In the genomic region with DNA sequence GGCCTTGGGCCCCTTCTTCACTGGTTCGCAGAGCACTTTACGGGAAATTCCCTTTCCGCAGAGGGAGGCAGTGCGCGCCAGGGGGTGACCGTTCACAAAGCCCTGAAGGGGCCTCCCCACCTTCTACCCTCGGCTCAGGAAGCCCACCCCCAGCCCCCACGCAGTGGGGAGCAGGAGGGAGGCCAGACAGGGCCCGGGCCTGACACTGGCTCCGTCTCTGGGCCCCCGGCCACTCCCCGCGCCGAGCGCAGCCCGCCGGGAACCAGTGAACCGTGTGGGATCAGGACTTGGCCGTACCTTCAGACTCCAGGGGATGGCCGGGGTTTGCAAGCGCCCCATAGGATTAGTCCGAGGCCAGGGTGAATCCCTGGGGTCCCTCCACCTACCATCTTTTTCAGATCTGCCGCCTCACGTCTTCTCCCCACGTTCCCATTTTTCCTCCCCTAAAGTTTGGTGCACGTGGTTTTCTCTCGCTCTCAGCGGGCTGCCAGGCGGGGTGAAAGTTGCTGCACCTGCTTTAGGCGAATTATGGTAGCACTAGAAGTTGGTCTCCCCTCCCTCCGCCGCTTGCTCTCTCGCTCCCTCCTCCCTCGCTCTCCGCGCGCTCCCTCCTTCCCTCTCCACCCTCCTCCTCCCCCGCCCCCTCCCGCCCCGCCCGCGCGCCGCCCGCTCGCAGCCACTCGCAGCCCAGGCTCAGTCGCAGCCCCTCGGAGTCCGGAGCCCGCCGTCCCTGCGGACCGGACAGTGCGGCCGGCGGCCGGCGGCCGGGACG, we compare ENCODE assay signal across 8 cellular contexts. TPM values are rescaled to one million over a fixed set of nuclear protein-coding genes. Genes with fewer than 3 reads are reported as not detected.
A peak's percentile ranks its signal among the peaks of the same experiment; 100 is the strongest.
DNase-seq lines count a peak whose midpoint lies in the region; ATAC-seq lines count a peak whose summit lies in the region.

A gene with protein sequence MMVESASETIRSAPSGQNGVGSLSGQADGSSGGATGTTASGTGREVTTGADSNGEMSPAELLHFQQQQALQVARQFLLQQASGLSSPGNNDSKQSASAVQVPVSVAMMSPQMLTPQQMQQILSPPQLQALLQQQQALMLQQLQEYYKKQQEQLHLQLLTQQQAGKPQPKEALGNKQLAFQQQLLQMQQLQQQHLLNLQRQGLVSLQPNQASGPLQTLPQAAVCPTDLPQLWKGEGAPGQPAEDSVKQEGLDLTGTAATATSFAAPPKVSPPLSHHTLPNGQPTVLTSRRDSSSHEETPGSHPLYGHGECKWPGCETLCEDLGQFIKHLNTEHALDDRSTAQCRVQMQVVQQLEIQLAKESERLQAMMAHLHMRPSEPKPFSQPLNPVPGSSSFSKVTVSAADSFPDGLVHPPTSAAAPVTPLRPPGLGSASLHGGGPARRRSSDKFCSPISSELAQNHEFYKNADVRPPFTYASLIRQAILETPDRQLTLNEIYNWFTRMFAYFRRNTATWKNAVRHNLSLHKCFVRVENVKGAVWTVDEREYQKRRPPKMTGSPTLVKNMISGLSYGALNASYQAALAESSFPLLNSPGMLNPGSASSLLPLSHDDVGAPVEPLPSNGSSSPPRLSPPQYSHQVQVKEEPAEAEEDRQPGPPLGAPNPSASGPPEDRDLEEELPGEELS (plus strand): TSS at position 679 of the 772 bp plus-strand sequence. CDS start 19,380 bp downstream, outside the sequence.

- no peaks in the 10 kb centered on the region for H3K36me3 ChIP-seq in aorta (ENCODE audit: control insufficient read depth in 1 of 2, insufficient read depth in 2 of 2, low read length in 1 of 2)

- WGBS in right cardiac atrium = under 1% methylated on average over 59 of the region's 61 CpGs
- 1% methylated on average over 51 to 61 of the region's 61 CpGs for WGBS in aorta, 2 donors

- H3K27me3 Mint-ChIP-seq in T-helper 17 cell = no peaks in the 10 kb centered on the region

- H3K4me1 ChIP-seq in right cardiac atrium (ENCODE audit: control insufficient read depth, insufficient read depth, low read length) = peaks cover 11% of the 10 kb centered on the region
- peaks cover 0 to 3% of the 10 kb centered on the region in 2 donors for H3K4me1 ChIP-seq in aorta (ENCODE audit: control insufficient read depth in 1 of 2, insufficient read depth in 2 of 2, low read length in 2 of 2)

- peak; percentile 84 for DNase-seq in NCI-H1694 (lab: John Stamatoyannopoulos, UW)
- peak; percentile 67 to 70 (median 68) for DNase-seq in T-helper 17 cell
- peak in 55 of 56 donors; percentile 18 to 92 (median 82) for DNase-seq in amygdala (lab: John Stamatoyannopoulos, UW)
- DNase-seq in right cardiac atrium = peak; percentile 91 to 96 (median 96)
- peak; percentile 94 for DNase-seq in putamen (ENCODE audit: low spot score)
- DNase-seq in aorta = peak; percentile 95

- peaks cover 2% of the 10 kb centered on the region for H3K36me3 Mint-ChIP-seq in T-helper 17 cell (ENCODE audit: low read depth)

- no peak within 1 kb of the TSS for H3K27ac Mint-ChIP-seq in T-helper 17 cell

- ATAC-seq in GM18498 (IDR thresholded peaks at IDR 0.05; ENCODE audit: unreplicated experiment) = peak; percentile 74
- peak; percentile 64 for ATAC-seq in HG02884 (IDR thresholded peaks at IDR 0.05; ENCODE audit: unreplicated experiment)
- peak; percentile 90 for ATAC-seq in T-helper 17 cell
- peak; percentile 89 to 93 for ATAC-seq in right cardiac atrium
- peak; percentile 91 for ATAC-seq in aorta (ENCODE audit: low FRiP score)

- no peaks in the 10 kb centered on the region for H3K27me3 ChIP-seq in right cardiac atrium (ENCODE audit: control insufficient read depth, insufficient read depth)
- H3K27me3 ChIP-seq in aorta (ENCODE audit: control insufficient read depth in 1 of 2, insufficient read depth in 2 of 2, low read length in 1 of 2) = no peaks in the 10 kb centered on the region

- peak within 1 kb of the TSS; percentile 96 for H3K4me3 Mint-ChIP-seq in T-helper 17 cell

- H3K9me3 ChIP-seq in T-helper 17 cell (ENCODE audit: control insufficient read depth, low read length, poor library complexity, severe bottlenecking) (no peaks in the 10 kb centered on the region), right cardiac atrium (ENCODE audit: control insufficient read depth, low read length) (no peaks in the 10 kb centered on the region), aorta (ENCODE audit: control insufficient read depth, low read length) (no peaks in the 10 kb centered on the region)

- peaks cover 20% of the 10 kb centered on the region for H3K4me1 Mint-ChIP-seq in T-helper 17 cell

- H3K4me3 ChIP-seq in right cardiac atrium (ENCODE audit: low read length) (peak within 1 kb of the TSS; percentile 98), aorta (ENCODE audit: low read length in 2 of 2) (peak within 1 kb of the TSS; percentile 93 to 96)

- H3K27ac ChIP-seq in right cardiac atrium (ENCODE audit: low read length) (peak within 1 kb of the TSS; percentile 50), aorta (ENCODE audit: low read depth in 1 of 2, low read length in 2 of 2) (peak within 1 kb of the TSS; percentile 73 to 94)

- intact Hi-C loops in right cardiac atrium (cut with DNase I) = no loop called here
- intact Hi-C loops in aorta (cut with DNase I) = loop anchor here (2.0 to 5.0 kb wide), 7 partner anchors 33 to 121 kb away; no protein-coding TSS in a partner anchor

RNA-seq across cellular contexts. Expression of the gene that starts here (rescaled TPM):
- 10 to 100 TPM in 1 of 2 donors, 1 to 10 TPM in 1; 7.5 to 10.6 TPM for total RNA-seq in T-helper 17 cell
- 10 to 100 TPM; 21.7 to 22.5 (median 22.1) TPM for total RNA-seq in right cardiac atrium
- polyA plus RNA-seq in right cardiac atrium = 15.3 TPM
- 10 to 100 TPM; 31.6 to 36.2 TPM for total RNA-seq in aorta
- 10 to 100 TPM in 1 of 2 donors, 1 to 10 TPM in 1; 9.1 to 11.3 TPM for polyA plus RNA-seq in aorta

Comparison
In these comparisons a context has a peak if more than half of its experiments do, and no peak if none do; other contexts are left out.
1. Peak in every context shown above with its lines: DNase-seq, ATAC-seq, H3K4me3 ChIP-seq and H3K27ac ChIP-seq.
2. intact Hi-C loops: an anchor here in aorta (2.0 to 5.0 kb wide); none called in right cardiac atrium.